In genomic region chr9:86985132-86985531, GRCh38 we compare ENCODE assay signal across 1 cellular context.
A peak's percentile ranks its signal among the peaks of the same experiment; 100 is the strongest.
TF ChIP-seq lines count a peak whose summit lies in the region.

No MANE protein-coding gene starts in this region.

TF ChIP-seq in HEK293, 187 proteins besides CTCF, POLR2A, EP300 and RAD21 (continued from another document):
- TF ChIP-seq ZNF426 (tag by site-specific recombination; IDR thresholded peaks at IDR 0.05) (no peak), ZNF624 (tag by site-specific recombination; IDR thresholded peaks at IDR 0.05) (no peak), PRDM4 (tag by site-specific recombination; IDR thresholded peaks at IDR 0.05) (0 out of 2 replicates have a peak, but pooled peaks have one; percentile 49)
